In genomic region chr21:46117586-46118304, GRCh38 we compare ENCODE assay signal across 17 cellular contexts. TPM values are rescaled to one million over a fixed set of nuclear protein-coding genes. Genes with fewer than 3 reads are reported as not detected.
DNase-seq lines count a peak whose midpoint lies in the region; ATAC-seq and TF ChIP-seq lines count a peak whose summit lies in the region.
"Had no signal": no experiment of that assay in that cellular context is flagged by ENCODE, and none has a peak within 500 bp of the region (broad histone marks: within the 10 kb centered on the region; RNA-seq: fewer than 3 reads in every experiment).

No MANE protein-coding gene starts in this region.

- H3K9ac ChIP-seq in IMR-90 (ENCODE audit: low read depth, low read length): no peak overlapping the region

- no peak for TF ChIP-seq RAD21 in IMR-90 (IDR thresholded peaks at IDR 0.05; ENCODE audit: low read length)

- TF ChIP-seq POLR2A in IMR-90 (IDR thresholded peaks at IDR 0.05; ENCODE audit: low read depth, low read length): no peak

- H3K36me3 ChIP-seq in IMR-90 (ENCODE audit: control insufficient read depth, insufficient read depth, low read length): peaks cover 97% of the 10 kb centered on the region
- H3K36me3 ChIP-seq: breast epithelium had no signal

- no peak overlapping the region for H3K14ac ChIP-seq in IMR-90 (replicated peaks; ENCODE audit: low read depth, low read length)

- no peaks in the 10 kb centered on the region for H3K36me3 Mint-ChIP-seq in glutamatergic neuron (ENCODE audit: unreplicated experiment)

- no peak overlapping the region for H2BK20ac ChIP-seq in IMR-90 (ENCODE audit: low read depth, low read length)

- peaks cover 5% of the 10 kb centered on the region for H3K9me3 ChIP-seq in IMR-90 (ENCODE audit: control insufficient read depth, insufficient read depth, low read length)
- H3K9me3 ChIP-seq: Caco-2 had no signal

- H3K27me3 Mint-ChIP-seq in glutamatergic neuron (ENCODE audit: unreplicated experiment): no peaks in the 10 kb centered on the region

- H3K27ac Mint-ChIP-seq in glutamatergic neuron (ENCODE audit: unreplicated experiment): no peak overlapping the region

- H3K4me3 ChIP-seq in IMR-90 (ENCODE audit: insufficient read depth, low read depth, low read length): no peak overlapping the region
- H3K4me3 ChIP-seq: breast epithelium, upper lobe of left lung had no signal

- H3K4me1 ChIP-seq in IMR-90 (ENCODE audit: control insufficient read depth, insufficient read depth, low read length) (peaks cover 9% of the 10 kb centered on the region; the same call in 1 of the 2 replicates), foreskin keratinocyte (no peaks in the 10 kb centered on the region)
- H3K4me1 ChIP-seq: breast epithelium, Caco-2, upper lobe of left lung had no signal

- H4K91ac ChIP-seq in IMR-90 (ENCODE audit: insufficient read depth, low read depth, low read length): no peak overlapping the region

- peaks cover 14% of the 10 kb centered on the region; the same call in 1 of the 2 replicates for H3K9me1 ChIP-seq in IMR-90 (ENCODE audit: insufficient read depth, low read length)

- peaks cover 1% of the 10 kb centered on the region for H3K9me3 Mint-ChIP-seq in glutamatergic neuron (ENCODE audit: unreplicated experiment)

- no peak overlapping the region for H2BK5ac ChIP-seq in IMR-90 (ENCODE audit: low read depth, low read length, poor library complexity, severe bottlenecking)

- POLR2A ChIA-PET in IMR-90 (lab: Charles Lee; ENCODE audit: unreplicated experiment): interaction anchor here (1.1 kb wide), 1 partner anchor 117 kb away, joined by 3 read pairs; no protein-coding TSS in a partner anchor

- no peak overlapping the region for H3K4me2 ChIP-seq in IMR-90 (ENCODE audit: low read depth, low read length)

- intact Hi-C loops in IMR-90 (cut with micrococcal nuclease): no loop called here
- intact Hi-C loops in posterior cingulate gyrus (cut with DNase I): no loop called here

- peaks cover 22 to 94% of the 10 kb centered on the region in 2 experiments for H3K79me1 ChIP-seq in IMR-90 (ENCODE audit: low read depth in 1 of 2, low read length in 2 of 2)

- no peak overlapping the region for H3K4me3 Mint-ChIP-seq in glutamatergic neuron (ENCODE audit: unreplicated experiment)

- no peak for ATAC-seq in activated CD4-positive, CD25-positive, alpha-beta regulatory T cell treated with anti-CD3 and anti-CD28 coated beads, Interleukin-2, amount 50 U/mL, for 24 hours
- ATAC-seq in IMR-90 (ENCODE audit: low read depth): no peak
- ATAC-seq in foreskin keratinocyte: no peak

- dilution Hi-C loops in IMR-90 (cut with HindIII; ENCODE audit: low sequenced_read_pairs, unreplicated experiment): no loop called here

- H2AK9ac ChIP-seq in IMR-90 (replicated peaks; ENCODE audit: low read depth, low read length, poor library complexity): peak overlapping the region; percentile 78

- no peak overlapping the region; the same call in 1 of the 2 replicates for H3K4ac ChIP-seq in IMR-90 (ENCODE audit: low read depth, low read length)

- H4K20me1 ChIP-seq in IMR-90 (ENCODE audit: insufficient read depth, low read length): peaks cover 84% of the 10 kb centered on the region

- H3K27me3 ChIP-seq in IMR-90 (ENCODE audit: control insufficient read depth, insufficient read depth, low read length): no peaks in the 10 kb centered on the region
- H3K27me3 ChIP-seq in foreskin keratinocyte: peaks cover 3% of the 10 kb centered on the region
- H3K27me3 ChIP-seq: breast epithelium, upper lobe of left lung had no signal

- no TSS peak for BruUV-seq in IMR-90 (replicated peaks; lab: Mats Ljungman, UMichigan)

- WGBS in IMR-90 (ENCODE audit: extremely low coverage in 2 of 2, insufficient read length in 1 of 2), 2 experiments: 92% methylated on average over 4 of the region's 29 CpGs; no CpG with 5 or more reads in 1 of the 2 experiments

- no peak overlapping the region for H3K27ac ChIP-seq in IMR-90 (ENCODE audit: insufficient read depth, low read length)
- H3K27ac ChIP-seq in foreskin keratinocyte: no peak overlapping the region
- H3K27ac ChIP-seq: upper lobe of left lung had no signal

- H3K18ac ChIP-seq in IMR-90 (ENCODE audit: low read depth, low read length): no peak overlapping the region

- H2AFZ ChIP-seq in IMR-90 (replicated peaks; ENCODE audit: low read length, poor library complexity): no peak overlapping the region

- no peak overlapping the region for H2BK15ac ChIP-seq in IMR-90 (ENCODE audit: low read depth, low read length)

- peak; percentile 21 for DNase-seq in activated CD4-positive, CD25-positive, alpha-beta regulatory T cell treated with anti-CD3 and anti-CD28 coated beads, Interleukin-2, amount 50 U/mL, for 72 hours
- DNase-seq in IMR-90: no peak
- DNase-seq in glutamatergic neuron: peak; percentile 19
- DNase-seq in posterior cingulate gyrus: peak in 8 of 10 donors; percentile 2 to 78 (median 12)
- no peak for DNase-seq in HuH-7.5 (ENCODE audit: low spot score)
- DNase-seq in 8988T: no peak
- no peak for DNase-seq in foreskin keratinocyte
- DNase-seq: activated CD4-positive, alpha-beta T cell treated with anti-CD3 and anti-CD28 coated beads, Interleukin-2, amount 50 U/mL, for 4 hours; GF-D8; NCI-H2107; RPMI8226; stimulated activated CD4-positive, alpha-beta T cell treated with anti-CD3 and anti-CD28 coated beads, Interleukin-2, amount 100 ng/mL, for 24 hours had no signal

- no peak overlapping the region for H4K5ac ChIP-seq in IMR-90 (ENCODE audit: low read depth, low read length)

- no peak overlapping the region for H4K8ac ChIP-seq in IMR-90 (ENCODE audit: low read depth in 2 of 2, low read length in 2 of 2)

- no peak overlapping the region for H2AK5ac ChIP-seq in IMR-90 (ENCODE audit: low read depth, low read length)

- CTCF ChIA-PET in IMR-90 (lab: Yijun Ruan, JAX): no interaction called here

- H3K23ac ChIP-seq in IMR-90 (ENCODE audit: low read depth, low read length): no peak overlapping the region

- H3K56ac ChIP-seq in IMR-90 (ENCODE audit: extremely low read depth, insufficient read depth, low read length): no peak overlapping the region

- TF ChIP-seq CTCF in IMR-90 (conservative IDR thresholded peaks at IDR 0.05; ENCODE audit: low read depth, low read length) (no peak), glutamatergic neuron (IDR thresholded peaks at IDR 0.05; ENCODE audit: partially characterized antibody, unreplicated experiment) (no peak), foreskin keratinocyte (conservative IDR thresholded peaks at IDR 0.05) (no peak)

- no peak overlapping the region for H2BK120ac ChIP-seq in IMR-90 (ENCODE audit: low read depth, low read length)

- H3K4me1 Mint-ChIP-seq in glutamatergic neuron (ENCODE audit: low read depth, unreplicated experiment): no peaks in the 10 kb centered on the region

- in situ Hi-C loops in IMR-90 (cut with MboI; ENCODE audit: low sequenced_read_pairs): no loop called here

TF ChIP-seq in IMR-90, 13 proteins besides CTCF, POLR2A, EP300 and RAD21:
- TF ChIP-seq USF2 (IDR thresholded peaks at IDR 0.05; ENCODE audit: low read depth, low read length): no peak
- TF ChIP-seq RCOR1 (IDR thresholded peaks at IDR 0.05; ENCODE audit: insufficient replicate concordance, low read length): no peak
- TF ChIP-seq FOS (IDR thresholded peaks at IDR 0.05; ENCODE audit: low read depth, low read length): no peak
- TF ChIP-seq CEBPB (IDR thresholded peaks at IDR 0.05; ENCODE audit: low read depth, low read length): no peak
- no peak for TF ChIP-seq ELK1 (IDR thresholded peaks at IDR 0.05; ENCODE audit: borderline replicate concordance, low read depth, low read length)
- no peak for TF ChIP-seq MAFK (IDR thresholded peaks at IDR 0.05; ENCODE audit: low read depth, low read length)

RNA-seq across cellular contexts. Expression of gene COL6A2, which starts 19.8 kb away (rescaled TPM):
- total RNA-seq in IMR-90 (2012; rRNA removed) (208 and 222 TPM in 2 replicates), glutamatergic neuron (ENCODE audit: unreplicated experiment) (55.2 TPM), foreskin keratinocyte (0.04 and 0.17 TPM in 2 replicates)
- polyA plus RNA-seq in IMR-90 (2012; rRNA removed) (1,065 and 1,165 TPM in 2 replicates), foreskin keratinocyte (0.06 and 0.13 TPM in 2 replicates)
- polyA plus RNA-seq in IMR-90 (2012; cell fraction: cytosol; rRNA removed): 753 and 1,846 TPM in 2 replicates
- 2,830 and 5,552 TPM in 2 replicates for polyA plus RNA-seq in IMR-90 (2012; cell fraction: nucleus; rRNA removed; ENCODE audit: low replicate concordance)

RNA-seq across cellular contexts. Expression of gene FTCD, which starts 37.6 kb away (rescaled TPM):
- total RNA-seq in IMR-90 (2012; rRNA removed) (not detected in 2 replicates), glutamatergic neuron (ENCODE audit: unreplicated experiment) (13.4 TPM), foreskin keratinocyte (not detected in 2 replicates)
- polyA plus RNA-seq in IMR-90 (2012; rRNA removed) (0.19 and 0.55 TPM in 2 replicates), foreskin keratinocyte (not detected in 2 replicates)
- polyA plus RNA-seq in IMR-90 (2012; cell fraction: cytosol; rRNA removed): 0.16 and 0.28 TPM in 2 replicates
- 2.0 and 4.9 TPM in 2 replicates for polyA plus RNA-seq in IMR-90 (2012; cell fraction: nucleus; rRNA removed; ENCODE audit: low replicate concordance)
- total RNA-seq: M059J had no signal

Comparison
In these comparisons a context has a peak if more than half of its experiments do, and no peak if none do; other contexts are left out.
1. DNase-seq: peak in activated CD4-positive, CD25-positive, alpha-beta regulatory T cell treated with anti-CD3 and anti-CD28 coated beads, Interleukin-2, amount 50 U/mL, for 72 hours (single experiment), glutamatergic neuron (single experiment) and posterior cingulate gyrus (8 of 10); none in IMR-90 (single experiment), HuH-7.5 (single experiment), 8988T (single experiment) and foreskin keratinocyte (0 of 2).
2. RNA of gene COL6A2, which starts 19.8 kb away (total RNA-seq): 208 to 222 TPM in IMR-90 and 55.2 TPM in glutamatergic neuron (single experiment); 0.04 to 0.17 TPM in foreskin keratinocyte; every median in the first group is over 10 times any median in the second.
3. RNA of gene FTCD, which starts 37.6 kb away (total RNA-seq): 13.4 TPM in glutamatergic neuron (single experiment); not detected in IMR-90 and not detected in foreskin keratinocyte; every median in the first group is over 10 times any median in the second.